In genomic region chr1:24177161-24177560, GRCh38 we compare ENCODE assay signal across 18 cellular contexts. TPM values are rescaled to one million over a fixed set of nuclear protein-coding genes. Genes with fewer than 3 reads are reported as not detected.
DNase-seq lines count a peak whose midpoint lies in the region; ATAC-seq and TF ChIP-seq lines count a peak whose summit lies in the region.
"Had no signal": no experiment of that assay in that cellular context is flagged by ENCODE, and none has a peak within 500 bp of the region (broad histone marks: within the 10 kb centered on the region; RNA-seq: fewer than 3 reads in every experiment).

No MANE protein-coding gene starts in this region.

- H3K27ac Mint-ChIP-seq in activated B cell treated with CpG ODN at 0.5 μM for 24 hours = peak overlapping the region; percentile 6
- peak overlapping the region; percentile 68 for H3K27ac Mint-ChIP-seq in stimulated activated memory B cell treated with anti-CD40 and anti-IgM and Interleukin-4, amounts not matched to agents 10 μg/mL and 1 μg/mL and 100 μg/mL, for 72 hours
- H3K27ac Mint-ChIP-seq: CD4-positive, alpha-beta T cell; GM23338 had no signal

- POLR2A ChIA-PET in activated B cell treated with CpG ODN at 0.5 μM for 24 hours (lab: Charles Lee) = interaction anchor here (0.6 kb wide), 1 partner anchor 20 kb away, joined by 6 read pairs; no protein-coding TSS in a partner anchor

- H2AFZ ChIP-seq in Karpas-422 (ENCODE audit: low read length) = no peak overlapping the region
- H2AFZ ChIP-seq: GM23338 had no signal

- no peaks in the 10 kb centered on the region for H3K27me3 ChIP-seq in Karpas-422 (ENCODE audit: low read length)

- TF ChIP-seq CTCF in activated B cell treated with CpG ODN at 0.5 μM for 24 hours (IDR thresholded peaks at IDR 0.05) = no peak

- H3K9ac ChIP-seq in Karpas-422 (ENCODE audit: low read length) = no peak overlapping the region

- no peak overlapping the region for H3K4me3 ChIP-seq in Karpas-422 (ENCODE audit: low read length)
- H3K4me3 ChIP-seq: GM23338 had no signal

- DNase-seq in NCI-H524 (lab: John Stamatoyannopoulos, UW) (peak; percentile 22 to 43), NCI-H524 treated with DMSO at 0.1 percent for 48 hours (lab: John Stamatoyannopoulos, UW) (no peak), Karpas-422 (peak; percentile 27), activated B cell treated with CpG ODN at 0.5 μM for 24 hours (no peak), NOMO-1 treated with DMSO at 0.1 percent for 48 hours (lab: John Stamatoyannopoulos, UW; ENCODE audit: unreplicated experiment) (no peak)
- DNase-seq: ACHN; Calu3; CD4-positive, alpha-beta T cell; DMS153; DMS79 treated with DMSO at 0.1 percent for 48 hours; EL; H7 had no signal

- H3K4me3 Mint-ChIP-seq in activated B cell treated with CpG ODN at 0.5 μM for 24 hours = no peak overlapping the region
- H3K4me3 Mint-ChIP-seq in stimulated activated memory B cell treated with anti-CD40 and anti-IgM and Interleukin-4, amounts not matched to agents 10 μg/mL and 1 μg/mL and 100 μg/mL, for 72 hours = peak overlapping the region; percentile 39
- H3K4me3 Mint-ChIP-seq: CD4-positive, alpha-beta T cell; GM23338 had no signal

- ATAC-seq in activated B cell treated with CpG ODN at 0.5 μM for 24 hours (ENCODE audit: low read depth) = no peak
- no peak for ATAC-seq in stimulated activated memory B cell treated with anti-CD40 and anti-IgM and Interleukin-4, amounts not matched to agents 10 μg/mL and 1 μg/mL and 100 μg/mL, for 72 hours
- no peak for ATAC-seq in GM18520 (IDR thresholded peaks at IDR 0.05; ENCODE audit: unreplicated experiment)
- no peak for ATAC-seq in HG03025 (IDR thresholded peaks at IDR 0.05; ENCODE audit: low FRiP score, unreplicated experiment)
- ATAC-seq: GM23338 had no signal

- H3K9me3 ChIP-seq in Karpas-422 (ENCODE audit: low read length) = no peaks in the 10 kb centered on the region

- H4K20me1 ChIP-seq in Karpas-422 (ENCODE audit: insufficient read depth, low read depth, low read length) = no peaks in the 10 kb centered on the region; the same call in 1 of the 2 replicates

- H3K36me3 Mint-ChIP-seq in activated B cell treated with CpG ODN at 0.5 μM for 24 hours (ENCODE audit: low read depth) = peaks cover 85% of the 10 kb centered on the region
- peaks cover 73% of the 10 kb centered on the region for H3K36me3 Mint-ChIP-seq in stimulated activated memory B cell treated with anti-CD40 and anti-IgM and Interleukin-4, amounts not matched to agents 10 μg/mL and 1 μg/mL and 100 μg/mL, for 72 hours

- no peaks in the 10 kb centered on the region for H3K4me1 ChIP-seq in Karpas-422 (ENCODE audit: low read length)

- no peak overlapping the region for H3K27ac ChIP-seq in Karpas-422 (ENCODE audit: low read length)
- H3K27ac ChIP-seq: HL-60 had no signal

- H3K9me2 ChIP-seq in Karpas-422 (replicated peaks; ENCODE audit: insufficient read depth, low read length) = no peaks in the 10 kb centered on the region

- CTCF ChIA-PET in activated B cell treated with CpG ODN at 0.5 μM for 24 hours (lab: Charles Lee) = no interaction called here

- H3K4me1 Mint-ChIP-seq in activated B cell treated with CpG ODN at 0.5 μM for 24 hours = peaks cover 68% of the 10 kb centered on the region
- H3K4me1 Mint-ChIP-seq in stimulated activated memory B cell treated with anti-CD40 and anti-IgM and Interleukin-4, amounts not matched to agents 10 μg/mL and 1 μg/mL and 100 μg/mL, for 72 hours = peaks cover 66% of the 10 kb centered on the region

- intact Hi-C loops in activated B cell treated with CpG ODN at 0.5 μM for 24 hours (cut with micrococcal nuclease) = no loop called here

- no peak overlapping the region for H3K4me2 ChIP-seq in Karpas-422 (ENCODE audit: low read depth, low read length, poor library complexity, severe bottlenecking)
- H3K4me2 ChIP-seq: GM23338 had no signal

- peaks cover 4% of the 10 kb centered on the region; the same call in 1 of the 2 replicates for H3K36me3 ChIP-seq in Karpas-422 (ENCODE audit: insufficient read depth, low read length)

- H3K27me3 Mint-ChIP-seq in activated B cell treated with CpG ODN at 0.5 μM for 24 hours = no peaks in the 10 kb centered on the region
- no peaks in the 10 kb centered on the region for H3K27me3 Mint-ChIP-seq in stimulated activated memory B cell treated with anti-CD40 and anti-IgM and Interleukin-4, amounts not matched to agents 10 μg/mL and 1 μg/mL and 100 μg/mL, for 72 hours
- H3K27me3 Mint-ChIP-seq: CD4-positive, alpha-beta T cell had no signal

- H3K9me3 Mint-ChIP-seq in activated B cell treated with CpG ODN at 0.5 μM for 24 hours = peaks cover 3% of the 10 kb centered on the region
- H3K9me3 Mint-ChIP-seq in stimulated activated memory B cell treated with anti-CD40 and anti-IgM and Interleukin-4, amounts not matched to agents 10 μg/mL and 1 μg/mL and 100 μg/mL, for 72 hours = peaks cover 7% of the 10 kb centered on the region
- H3K9me3 Mint-ChIP-seq: CD4-positive, alpha-beta T cell had no signal

- H3K79me2 ChIP-seq in Karpas-422 (ENCODE audit: low read length) = peaks cover 55% of the 10 kb centered on the region

RNA-seq across cellular contexts. Expression of gene IFNLR1, which starts 9.9 kb away (rescaled TPM):
- 17.7 and 18.1 TPM in 2 replicates for total RNA-seq in Karpas-422 (2014; rRNA removed; shearing (Covaris generic); ENCODE audit: low replicate concordance)
- 38.6 and 39.2 TPM in 2 replicates for total RNA-seq in activated B cell treated with CpG ODN at 0.5 μM for 24 hours
- total RNA-seq: A172 had no signal

RNA-seq across cellular contexts. Expression of gene IL22RA1, which starts 34.2 kb away (rescaled TPM):
- not detected in 2 replicates for total RNA-seq in Karpas-422 (2014; rRNA removed; shearing (Covaris generic); ENCODE audit: low replicate concordance)
- 0.09 TPM in 1 of 2 replicates, not detected in the other for total RNA-seq in activated B cell treated with CpG ODN at 0.5 μM for 24 hours
- total RNA-seq: CD4-positive, alpha-beta T cell had no signal

Comparison
In these comparisons a context has a peak if more than half of its experiments do, and no peak if none do; other contexts are left out.
1. DNase-seq: peak in NCI-H524 (2 of 2) and Karpas-422 (single experiment); none in NCI-H524 treated with DMSO at 0.1 percent for 48 hours (single experiment), activated B cell treated with CpG ODN at 0.5 μM for 24 hours (single experiment) and NOMO-1 treated with DMSO at 0.1 percent for 48 hours (single experiment).